In the genomic region with DNA sequence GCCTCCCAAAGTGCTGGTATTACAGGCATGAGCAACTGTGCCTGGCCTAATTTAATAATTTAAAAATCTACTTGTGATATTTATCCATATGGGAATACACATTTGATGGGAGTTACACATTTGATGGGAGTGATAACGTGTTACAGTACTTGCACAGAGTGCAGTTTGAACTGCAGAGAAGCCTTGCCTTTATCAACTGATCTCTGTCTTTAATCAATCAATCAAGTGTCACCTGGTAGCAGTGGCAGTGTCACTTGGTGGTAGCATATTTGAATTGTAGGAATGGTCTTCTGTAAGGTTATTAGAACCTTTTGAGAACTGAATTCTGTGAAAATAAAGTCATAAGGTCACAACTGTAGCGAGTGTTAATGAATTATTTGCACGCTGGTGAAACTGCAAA, we compare ENCODE assay signal across 29 cellular contexts. TPM values are rescaled to one million over a fixed set of nuclear protein-coding genes. Genes with fewer than 3 reads are reported as not detected.
"Had no signal": no experiment of that assay in that cellular context is flagged by ENCODE, and none has a peak within 500 bp of the region (broad histone marks: within the 10 kb centered on the region; RNA-seq: fewer than 3 reads in every experiment).

No MANE protein-coding gene starts in this region.

- H3K27ac Mint-ChIP-seq: nephron; neural progenitor cell; progenitor cell of endocrine pancreas; stimulated activated naive B cell treated with anti-CD40 and anti-IgM and Interleukin-4, amounts not matched to agents 10 μg/mL and 1 μg/mL and 100 μg/mL, for 72 hours; stimulated activated naive CD8-positive, alpha-beta T cell treated with anti-CD3 and anti-CD28 coated beads, Interleukin-15, Interleukin-2, amounts not matched to agents 100 ng/mL and 50 ng/mL, for 24 hours had no signal

- H3K27me3 Mint-ChIP-seq: stimulated activated naive B cell treated with anti-CD40 and anti-IgM and Interleukin-4, amounts not matched to agents 10 μg/mL and 1 μg/mL and 100 μg/mL, for 72 hours; stimulated activated naive CD8-positive, alpha-beta T cell treated with anti-CD3 and anti-CD28 coated beads, Interleukin-15, Interleukin-2, amounts not matched to agents 100 ng/mL and 50 ng/mL, for 24 hours had no signal

- H3K9me3 ChIP-seq: ovary, psoas muscle, right lobe of liver, sigmoid colon, stomach, thoracic aorta, thyroid gland, tibial nerve, upper lobe of left lung, vagina had no signal

- H3K4me2 ChIP-seq: neural progenitor cell had no signal

- H3K36me3 Mint-ChIP-seq: natural killer cell, neural progenitor cell had no signal

- ATAC-seq: natural killer cell; psoas muscle; right cardiac atrium; right lobe of liver; stimulated activated effector memory CD8-positive, alpha-beta T cell treated with anti-CD3 and anti-CD28 coated beads, Interleukin-12 subunit alpha, Interleukin-12 subunit beta, amount 100 ng/mL, for 72 hours; stimulated activated naive B cell treated with anti-CD40 and anti-IgM and Interleukin-4, amounts not matched to agents 10 μg/mL and 1 μg/mL and 100 μg/mL, for 72 hours had no signal

- H3K4me1 Mint-ChIP-seq: stimulated activated effector memory CD8-positive, alpha-beta T cell treated with anti-CD3 and anti-CD28 coated beads, Interleukin-12 subunit alpha, Interleukin-12 subunit beta, amount 100 ng/mL, for 72 hours had no signal

- H3K9ac ChIP-seq: neural progenitor cell, parathyroid adenoma had no signal

- H3K27ac ChIP-seq: neural progenitor cell, ovary, parathyroid adenoma, psoas muscle, right lobe of liver, sigmoid colon, stomach, thoracic aorta, thyroid gland, tibial nerve, upper lobe of left lung, vagina had no signal

- H3K27me3 ChIP-seq: neural progenitor cell, ovary, right lobe of liver, sigmoid colon, stomach, thyroid gland, tibial nerve, upper lobe of left lung, vagina had no signal

- FAIRE-seq: small intestine, urothelium cell line had no signal

- DNase-seq: natural killer cell; occipital lobe; ovary; posterior cingulate gyrus; psoas muscle; right cardiac atrium; right lobe of liver; sigmoid colon; small intestine; stimulated activated CD4-positive, alpha-beta T cell treated with anti-CD3 and anti-CD28 coated beads, Interleukin-15, amount 100 ng/mL, for 24 hours; stimulated activated CD4-positive, alpha-beta T cell treated with anti-CD3 and anti-CD28 coated beads, Interleukin-2, amount 100 ng/mL, for 24 hours; stimulated activated CD4-positive, alpha-beta T cell treated with anti-CD3 and anti-CD28 coated beads, Interleukin-2, amount 100 ng/mL, for 48 hours; stimulated activated CD4-positive, alpha-beta T cell treated with anti-CD3 and anti-CD28 coated beads, Interleukin-4, amount 100 ng/mL, for 24 hours; stimulated activated naive B cell treated with anti-CD40 and anti-IgM and Interleukin-4, amounts not matched to agents 10 μg/mL and 1 μg/mL and 100 μg/mL, for 72 hours; stimulated activated naive CD4-positive, alpha-beta T cell treated with Interleukin-2 at 50 U/mL for 16 hours; stomach; thyroid gland; trophoblast cell; upper lobe of left lung had no signal

- H3K79me2 ChIP-seq: parathyroid adenoma had no signal

- H3K9me3 Mint-ChIP-seq: natural killer cell; nephron; neural progenitor cell; stimulated activated effector memory CD8-positive, alpha-beta T cell treated with anti-CD3 and anti-CD28 coated beads, Interleukin-12 subunit alpha, Interleukin-12 subunit beta, amount 100 ng/mL, for 72 hours; stimulated activated naive B cell treated with anti-CD40 and anti-IgM and Interleukin-4, amounts not matched to agents 10 μg/mL and 1 μg/mL and 100 μg/mL, for 72 hours; stimulated activated naive CD8-positive, alpha-beta T cell treated with anti-CD3 and anti-CD28 coated beads, Interleukin-15, Interleukin-2, amounts not matched to agents 100 ng/mL and 50 ng/mL, for 24 hours had no signal

- H3K4me1 ChIP-seq: psoas muscle, right lobe of liver, sigmoid colon, stomach, thyroid gland, tibial nerve, upper lobe of left lung, vagina had no signal

- H3K4me3 ChIP-seq: neural progenitor cell, ovary, psoas muscle, right lobe of liver, sigmoid colon, stomach, thoracic aorta, thyroid gland, tibial nerve, upper lobe of left lung, vagina had no signal

- H3K4me3 Mint-ChIP-seq: natural killer cell; nephron; neural progenitor cell; stimulated activated effector memory CD8-positive, alpha-beta T cell treated with anti-CD3 and anti-CD28 coated beads, Interleukin-12 subunit alpha, Interleukin-12 subunit beta, amount 100 ng/mL, for 72 hours; stimulated activated naive B cell treated with anti-CD40 and anti-IgM and Interleukin-4, amounts not matched to agents 10 μg/mL and 1 μg/mL and 100 μg/mL, for 72 hours; stimulated activated naive CD8-positive, alpha-beta T cell treated with anti-CD3 and anti-CD28 coated beads, Interleukin-15, Interleukin-2, amounts not matched to agents 100 ng/mL and 50 ng/mL, for 24 hours had no signal

- H3K36me3 ChIP-seq: neural progenitor cell, ovary, right lobe of liver, sigmoid colon, thoracic aorta, thyroid gland, tibial nerve, upper lobe of left lung, vagina had no signal

- H2AFZ ChIP-seq: neural progenitor cell, parathyroid adenoma had no signal

RNA-seq across cellular contexts. Expression of a gene that starts 37.8 kb away (rescaled TPM):
- total RNA-seq: progenitor cell of endocrine pancreas had no signal
